In the genomic region with DNA sequence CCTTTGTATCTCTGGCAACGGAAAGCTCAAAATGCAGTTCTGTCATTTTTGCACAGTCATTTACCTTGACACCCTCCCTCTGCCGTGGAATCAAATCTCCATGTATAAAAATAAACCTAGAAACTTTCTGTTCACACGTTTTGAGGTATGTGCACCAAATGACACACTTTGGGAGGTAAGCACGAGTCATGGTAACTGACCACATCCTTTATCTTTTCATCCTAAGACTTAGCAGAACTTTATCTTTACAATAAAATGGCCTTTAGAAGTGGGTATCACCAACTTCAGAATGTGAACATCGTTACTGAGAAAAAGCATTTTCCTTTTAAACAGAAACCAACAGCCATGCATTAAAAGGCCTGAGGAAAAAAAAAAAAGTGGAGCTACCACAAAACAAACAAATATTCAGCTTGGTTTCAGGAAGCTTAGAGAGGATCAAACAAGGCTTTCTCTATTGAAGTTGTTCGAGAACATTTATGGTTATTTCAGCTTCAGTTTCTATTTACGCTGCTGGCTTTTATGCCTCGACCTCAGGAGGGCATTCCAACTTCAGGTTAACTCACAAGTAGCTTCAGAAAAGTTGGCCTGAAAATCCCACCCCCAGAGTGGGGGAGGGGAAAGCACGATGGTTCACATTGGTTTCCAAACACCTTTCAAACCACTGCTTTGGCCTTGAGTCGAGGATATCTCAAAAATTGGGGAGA, we compare ENCODE assay signal across 8 cellular contexts.
DNase-seq lines count a peak whose midpoint lies in the region; ATAC-seq, FAIRE-seq and TF ChIP-seq lines count a peak whose summit lies in the region.

No MANE protein-coding gene starts in this region.

- no peak overlapping the region for H3K4me3 ChIP-seq in PC-9

- no peaks in the 10 kb centered on the region for H3K36me3 Mint-ChIP-seq in natural killer cell treated with Interleukin-12 subunit alpha and Interleukin-12 subunit beta and Interleukin-15 and Interleukin-18, amount 100 ng/mL, for 72 hours

- H3F3A ChIP-seq in PC-9 (ENCODE audit: insufficient read depth, low read depth): no peaks in the 10 kb centered on the region

- peak; percentile 52 for ATAC-seq in HG02981 (IDR thresholded peaks at IDR 0.05; ENCODE audit: unreplicated experiment)
- ATAC-seq in natural killer cell treated with Interleukin-12 subunit alpha and Interleukin-12 subunit beta and Interleukin-15 and Interleukin-18, amount 100 ng/mL, for 72 hours: peak; percentile 89 to 92
- no peak for ATAC-seq in GM18861 (IDR thresholded peaks at IDR 0.05; ENCODE audit: unreplicated experiment)
- ATAC-seq in esophagus mucosa: no peak

- CTCF ChIA-PET in PC-9 (lab: Charles Lee): no interaction called here

- no peak for TF ChIP-seq POLR2A in GM12892 (IDR thresholded peaks at IDR 0.05; ENCODE audit: low read depth, low read length)

- POLR2A ChIA-PET in PC-9 (lab: Charles Lee; ENCODE audit: unreplicated experiment): no interaction called here

- H3K27ac ChIP-seq in PC-9: no peak overlapping the region

- H3K4me1 ChIP-seq in PC-9 (replicated peaks; ENCODE audit: insufficient read depth): no peaks in the 10 kb centered on the region

- no peaks in the 10 kb centered on the region for H3K27me3 ChIP-seq in PC-9 (ENCODE audit: insufficient read depth, low read depth)

- no peaks in the 10 kb centered on the region for H3K36me3 ChIP-seq in PC-9 (ENCODE audit: low read depth)

- intact Hi-C loops in PC-9 (cut with micrococcal nuclease; ENCODE audit: unreplicated experiment): no loop called here

- H3K4me3 Mint-ChIP-seq in natural killer cell treated with Interleukin-12 subunit alpha and Interleukin-12 subunit beta and Interleukin-15 and Interleukin-18, amount 100 ng/mL, for 72 hours: peak overlapping the region; percentile 90

- no peak for TF ChIP-seq CTCF in PC-9 (conservative IDR thresholded peaks at IDR 0.05)

- H3K9me3 Mint-ChIP-seq in natural killer cell treated with Interleukin-12 subunit alpha and Interleukin-12 subunit beta and Interleukin-15 and Interleukin-18, amount 100 ng/mL, for 72 hours: no peaks in the 10 kb centered on the region

- no peaks in the 10 kb centered on the region for H4K20me1 ChIP-seq in PC-9 (ENCODE audit: insufficient read depth)

- no peaks in the 10 kb centered on the region for H3K9me2 ChIP-seq in PC-9 (ENCODE audit: insufficient read depth)

- H3K9me3 ChIP-seq in PC-9 (ENCODE audit: insufficient read depth, low read depth): no peaks in the 10 kb centered on the region

- no peak overlapping the region for H2AFZ ChIP-seq in PC-9

- H3K79me2 ChIP-seq in PC-9 (ENCODE audit: low read depth): no peaks in the 10 kb centered on the region

- no peak overlapping the region for H3K4me2 ChIP-seq in PC-9

- FAIRE-seq in GM12892 (lab: Jason Lieb, UNC): peak; percentile 70

- H3K27ac Mint-ChIP-seq in natural killer cell treated with Interleukin-12 subunit alpha and Interleukin-12 subunit beta and Interleukin-15 and Interleukin-18, amount 100 ng/mL, for 72 hours: peak overlapping the region; percentile 85 to 86

- H3K27me3 Mint-ChIP-seq in natural killer cell treated with Interleukin-12 subunit alpha and Interleukin-12 subunit beta and Interleukin-15 and Interleukin-18, amount 100 ng/mL, for 72 hours: no peaks in the 10 kb centered on the region

- DNase-seq in GM12892 (ENCODE audit: insufficient read length) (no peak), activated T-cell treated with anti-CD3 and anti-CD28 coated beads for 48 hours (ENCODE audit: low read depth) (peak; percentile 18), AML-193 (lab: John Stamatoyannopoulos, UW) (no peak), PC-9 (no peak)
- no peak for DNase-seq in natural killer cell treated with Interleukin-12 subunit alpha and Interleukin-12 subunit beta and Interleukin-15 and Interleukin-18, amount 100 ng/mL, for 72 hours (ENCODE audit: low spot score)

- no TSS peak for BruUV-seq in PC-9 (replicated peaks; lab: Mats Ljungman, UMichigan)

- H3K4me1 Mint-ChIP-seq in natural killer cell treated with Interleukin-12 subunit alpha and Interleukin-12 subunit beta and Interleukin-15 and Interleukin-18, amount 100 ng/mL, for 72 hours (ENCODE audit: low read depth in 2 of 2): peaks cover 45 to 47% of the 10 kb centered on the region in 2 donors

Comparison
In these comparisons a context has a peak if more than half of its experiments do, and no peak if none do; other contexts are left out.
1. ATAC-seq: peak in HG02981 (single experiment) and natural killer cell treated with Interleukin-12 subunit alpha and Interleukin-12 subunit beta and Interleukin-15 and Interleukin-18, amount 100 ng/mL, for 72 hours (2 of 2); none in GM18861 (single experiment) and esophagus mucosa (single experiment).